ENCODE assay signal across 8 cellular contexts in the genomic region with DNA sequence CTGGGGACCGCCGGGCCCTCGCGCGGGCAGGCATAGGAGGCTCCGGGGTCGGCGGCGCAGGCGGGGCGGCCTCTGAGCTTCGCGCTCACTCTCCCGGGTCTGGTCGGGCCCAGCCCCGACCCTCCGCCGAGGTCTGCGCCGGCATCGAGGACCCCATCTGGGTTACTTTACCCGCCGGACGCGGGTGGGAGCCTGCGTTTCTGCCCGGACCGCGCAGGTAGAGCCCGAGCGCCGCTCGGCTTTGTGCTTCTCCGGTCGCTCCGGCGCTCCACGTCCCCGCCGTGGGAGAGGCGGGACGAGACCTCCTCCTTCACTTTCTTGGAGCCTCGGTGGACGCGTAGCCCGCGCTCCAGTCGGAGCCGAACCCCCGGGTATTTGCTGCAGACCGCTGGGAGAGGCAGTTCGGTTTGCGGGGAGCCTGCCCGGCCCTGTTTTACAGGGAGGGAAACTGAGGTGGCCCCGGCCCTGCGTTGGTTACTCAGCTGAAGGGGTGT.
DNase-seq lines count a peak whose midpoint lies in the region; ATAC-seq and TF ChIP-seq lines count a peak whose summit lies in the region.

No MANE protein-coding gene starts in this region.

- H3K27ac ChIP-seq in heart left ventricle (no peak overlapping the region), sigmoid colon (peak overlapping the region in 2 of 4 donors; percentile 13 to 48), substantia nigra (ENCODE audit: low read depth, low read length, poor library complexity, severe bottlenecking) (no peak overlapping the region)

- H3K4me3 Mint-ChIP-seq in WTC11, result peak overlapping the region; percentile 65

- H3K9me3 Mint-ChIP-seq in WTC11, result no peaks in the 10 kb centered on the region

- TF ChIP-seq CTCF in GM13976 (IDR thresholded peaks at IDR 0.05; ENCODE audit: borderline replicate concordance, control extremely low read depth, extremely low read depth, insufficient read depth, missing control alignments), result no peak
- no peak for TF ChIP-seq CTCF in WTC11 (IDR thresholded peaks at IDR 0.05)
- no peak for TF ChIP-seq CTCF in heart left ventricle (IDR thresholded peaks at IDR 0.05)
- TF ChIP-seq CTCF in sigmoid colon (IDR thresholded peaks at IDR 0.05), result no peak

- CTCF ChIA-PET in WTC11 (lab: Charles Lee), result interaction anchor here (1.0 to 1.1 kb wide), 4 partner anchors 26 to 413 kb away, joined by 3 to 4 read pairs (median 4); partner anchors contain the start of gene WNT5B

- intact Hi-C loops in heart left ventricle (cut with DNase I), result no loop called here
- intact Hi-C loops in sigmoid colon (cut with DNase I), result no loop called here

- peak; percentile 49 for DNase-seq in GM13976 (ENCODE audit: low spot score)
- DNase-seq in WTC11 (ENCODE audit: low spot score), result no peak
- no peak for DNase-seq in heart left ventricle
- DNase-seq in sigmoid colon, result no peak
- DNase-seq in substantia nigra (lab: John Stamatoyannopoulos, UW), result no peak
- DNase-seq in A172 (ENCODE audit: low spot score), result no peak

- H3K27me3 ChIP-seq in heart left ventricle, result peaks cover 5 to 77% (median 18%) of the 10 kb centered on the region in 9 donors
- H3K27me3 ChIP-seq in sigmoid colon, result peaks cover 0 to 29% (median 19%) of the 10 kb centered on the region in 3 donors

- H3K36me3 ChIP-seq in heart left ventricle (no peaks in the 10 kb centered on the region), sigmoid colon (no peaks in the 10 kb centered on the region)

- TF ChIP-seq POLR2A in heart left ventricle (IDR thresholded peaks at IDR 0.05) (no peak), sigmoid colon (IDR thresholded peaks at IDR 0.05) (no peak)

- peak; percentile 34 for ATAC-seq in WTC11
- peak in 2 of 4 donors; percentile 12 to 19 for ATAC-seq in heart left ventricle
- ATAC-seq in GM19452 (IDR thresholded peaks at IDR 0.05; ENCODE audit: unreplicated experiment), result no peak
- ATAC-seq in HG03280 (IDR thresholded peaks at IDR 0.05; ENCODE audit: unreplicated experiment), result no peak

- H3K36me3 Mint-ChIP-seq in WTC11, result no peaks in the 10 kb centered on the region

- 0 to 10% (median 4%) methylated on average over 5 to 56 of the region's 56 CpGs for WGBS in heart left ventricle, 4 donors
- 1 to 2% methylated on average over 56 of the region's 56 CpGs for WGBS in sigmoid colon, 2 donors

- H3K9me3 ChIP-seq in heart left ventricle, result no peaks in the 10 kb centered on the region
- no peaks in the 10 kb centered on the region for H3K9me3 ChIP-seq in sigmoid colon

- no peak for TF ChIP-seq EP300 in sigmoid colon (IDR thresholded peaks at IDR 0.05)

- H3K4me1 ChIP-seq in heart left ventricle (peaks cover 0 to 24% (median 2%) of the 10 kb centered on the region in 12 donors), sigmoid colon (peaks cover 0 to 32% (median 16%) of the 10 kb centered on the region in 4 donors)

- in situ Hi-C loops in GM13976 (cut with MboI; ENCODE audit: low sequenced_read_pairs, unreplicated experiment), result no loop called here

- H3K27me3 Mint-ChIP-seq in WTC11 (ENCODE audit: low read depth), result peaks cover 77% of the 10 kb centered on the region

- peak overlapping the region in 11 of 12 donors; percentile 34 to 68 (median 55) for H3K4me3 ChIP-seq in heart left ventricle
- H3K4me3 ChIP-seq in sigmoid colon, result peak overlapping the region; percentile 33 to 64 (median 61)

- POLR2A ChIA-PET in WTC11 (lab: Charles Lee), result no interaction called here

- no peak overlapping the region for H3K27ac Mint-ChIP-seq in WTC11

- peaks cover 7% of the 10 kb centered on the region for H3K4me1 Mint-ChIP-seq in WTC11

TF ChIP-seq in WTC11, 78 proteins besides CTCF, POLR2A, EP300 and RAD21:
- TF ChIP-seq NR2C2 (CRISPR knock-in tag; IDR thresholded peaks at IDR 0.05) (no peak), TP53 (CRISPR knock-in tag; IDR thresholded peaks at IDR 0.05) (no peak), NFE2L1 (CRISPR knock-in tag; IDR thresholded peaks at IDR 0.05) (no peak), ATF3 (CRISPR knock-in tag; conservative IDR thresholded peaks at IDR 0.05) (no peak), TEAD1 (CRISPR knock-in tag; IDR thresholded peaks at IDR 0.05) (no peak), ZNF317 (CRISPR knock-in tag; IDR thresholded peaks at IDR 0.05; ENCODE audit: borderline replicate concordance, low read depth) (no peak), MYBL2 (CRISPR knock-in tag; IDR thresholded peaks at IDR 0.05) (no peak), FOXJ3 (CRISPR knock-in tag; IDR thresholded peaks at IDR 0.05; ENCODE audit: borderline replicate concordance) (no peak), ZNF219 (CRISPR knock-in tag; IDR thresholded peaks at IDR 0.05; ENCODE audit: borderline replicate concordance) (no peak), CREM (CRISPR knock-in tag; IDR thresholded peaks at IDR 0.05) (no peak), JAZF1 (CRISPR knock-in tag; IDR thresholded peaks at IDR 0.05) (no peak)
- TF ChIP-seq, protein P1, sequence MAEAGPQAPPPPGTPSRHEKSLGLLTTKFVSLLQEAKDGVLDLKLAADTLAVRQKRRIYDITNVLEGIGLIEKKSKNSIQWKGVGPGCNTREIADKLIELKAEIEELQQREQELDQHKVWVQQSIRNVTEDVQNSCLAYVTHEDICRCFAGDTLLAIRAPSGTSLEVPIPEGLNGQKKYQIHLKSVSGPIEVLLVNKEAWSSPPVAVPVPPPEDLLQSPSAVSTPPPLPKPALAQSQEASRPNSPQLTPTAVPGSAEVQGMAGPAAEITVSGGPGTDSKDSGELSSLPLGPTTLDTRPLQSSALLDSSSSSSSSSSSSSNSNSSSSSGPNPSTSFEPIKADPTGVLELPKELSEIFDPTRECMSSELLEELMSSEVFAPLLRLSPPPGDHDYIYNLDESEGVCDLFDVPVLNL (CRISPR knock-in tag; IDR thresholded peaks at IDR 0.05; ENCODE audit: borderline replicate concordance, low read depth), result no peak
- TF ChIP-seq, protein P2, sequence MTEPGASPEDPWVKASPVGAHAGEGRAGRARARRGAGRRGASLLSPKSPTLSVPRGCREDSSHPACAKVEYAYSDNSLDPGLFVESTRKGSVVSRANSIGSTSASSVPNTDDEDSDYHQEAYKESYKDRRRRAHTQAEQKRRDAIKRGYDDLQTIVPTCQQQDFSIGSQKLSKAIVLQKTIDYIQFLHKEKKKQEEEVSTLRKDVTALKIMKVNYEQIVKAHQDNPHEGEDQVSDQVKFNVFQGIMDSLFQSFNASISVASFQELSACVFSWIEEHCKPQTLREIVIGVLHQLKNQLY (CRISPR knock-in tag; IDR thresholded peaks at IDR 0.05), result no peak
TF ChIP-seq in WTC11: peak in this region for 0.
